In genomic region chrX:149506349-149506748, GRCh38 we compare ENCODE assay signal across 1 cellular context.
TF ChIP-seq lines count a peak whose summit lies in the region.

No MANE protein-coding gene starts in this region.

TF ChIP-seq in HepG2, 621 proteins besides CTCF, POLR2A, EP300 and RAD21:
- TF ChIP-seq ZNF253 (CRISPR knock-in tag; IDR thresholded peaks at IDR 0.05; ENCODE audit: borderline replicate concordance) (no peak), MAF1 (CRISPR knock-in tag; IDR thresholded peaks at IDR 0.05; ENCODE audit: borderline replicate concordance) (no peak), ZNF773 (CRISPR knock-in tag; IDR thresholded peaks at IDR 0.05; ENCODE audit: borderline replicate concordance) (no peak), ATF7-NPFF (CRISPR knock-in tag; IDR thresholded peaks at IDR 0.05; ENCODE audit: low read depth) (no peak), HNRNPK (IDR thresholded peaks at IDR 0.05; ENCODE audit: low read depth, low read length, poor library complexity, severe bottlenecking) (no peak), ZNF10 (CRISPR knock-in tag; IDR thresholded peaks at IDR 0.05; ENCODE audit: borderline replicate concordance, low read depth) (no peak)
